Comparison of ENCODE assay signal across 9 cellular contexts in genomic region chr1:91997607-91998195, GRCh38. TPM values are rescaled to one million over a fixed set of nuclear protein-coding genes. Genes with fewer than 3 reads are reported as not detected.
A peak's percentile ranks its signal among the peaks of the same experiment; 100 is the strongest.
DNase-seq lines count a peak whose midpoint lies in the region; ATAC-seq, FAIRE-seq and TF ChIP-seq lines count a peak whose summit lies in the region.
"Had no signal": no experiment of that assay in that cellular context is flagged by ENCODE, and none has a peak within 500 bp of the region (broad histone marks: within the 10 kb centered on the region; RNA-seq: fewer than 3 reads in every experiment).

No MANE protein-coding gene starts in this region.

- FAIRE-seq in RCC 7860 (lab: Jason Lieb, UNC) = peak; percentile 75

- intact Hi-C loops in IMR-90 (cut with micrococcal nuclease) = loop anchor here (1.0 to 10.0 kb wide), 2 partner anchors 294 to 597 kb away; no protein-coding TSS in a partner anchor

- H2AFZ ChIP-seq in IMR-90 (replicated peaks; ENCODE audit: low read length, poor library complexity) = no peak overlapping the region

- no peaks in the 10 kb centered on the region for H3K9me1 ChIP-seq in IMR-90 (ENCODE audit: insufficient read depth, low read length)

- H3K79me1 ChIP-seq in IMR-90 (ENCODE audit: low read depth in 1 of 2, low read length in 2 of 2) = no peaks in the 10 kb centered on the region

- H3K4me1 ChIP-seq in DOHH2 (ENCODE audit: control insufficient read depth, low read length) (no peaks in the 10 kb centered on the region), IMR-90 (ENCODE audit: control insufficient read depth, insufficient read depth, low read length) (no peaks in the 10 kb centered on the region)

- H4K20me1 ChIP-seq in DOHH2 (ENCODE audit: control insufficient read depth, insufficient read depth, low read depth, low read length) = no peaks in the 10 kb centered on the region
- no peaks in the 10 kb centered on the region for H4K20me1 ChIP-seq in IMR-90 (ENCODE audit: insufficient read depth, low read length)

- no CpG with 5 or more reads among the region's 1 CpG for WGBS in IMR-90 (ENCODE audit: extremely low coverage in 2 of 2, insufficient read length in 1 of 2), 2 experiments

- H3F3A ChIP-seq in DOHH2 (ENCODE audit: control insufficient read depth, insufficient read depth) = no peaks in the 10 kb centered on the region

- H3K4me2 ChIP-seq in DOHH2 (ENCODE audit: low read length) (no peak overlapping the region), IMR-90 (ENCODE audit: low read depth, low read length) (no peak overlapping the region)

- H3K56ac ChIP-seq in IMR-90 (ENCODE audit: extremely low read depth, insufficient read depth, low read length) = no peak overlapping the region

- H3K27ac ChIP-seq in DOHH2 (ENCODE audit: low read depth, low read length) (no peak overlapping the region), IMR-90 (ENCODE audit: insufficient read depth, low read length) (no peak overlapping the region)

- H3K23ac ChIP-seq in IMR-90 (ENCODE audit: low read depth, low read length) = no peak overlapping the region

- H3K9ac ChIP-seq in IMR-90 (ENCODE audit: low read depth, low read length) = no peak overlapping the region

- DNase-seq in IMR-90 (peak; percentile 68), RCC 7860 (ENCODE audit: low spot score) (no peak), astrocyte of the spinal cord (ENCODE audit: low read depth, low spot score) (peak; percentile 65), left kidney (ENCODE audit: low read depth, low spot score) (peak; percentile 70), stromal cell of bone marrow (ENCODE audit: low read depth) (peak; percentile 13), cortex of kidney (lab: John Stamatoyannopoulos, UW) (no peak)

- no peak overlapping the region for H4K91ac ChIP-seq in IMR-90 (ENCODE audit: insufficient read depth, low read depth, low read length)

- H2BK120ac ChIP-seq in IMR-90 (ENCODE audit: low read depth, low read length) = no peak overlapping the region

- no peak overlapping the region for H3K14ac ChIP-seq in IMR-90 (replicated peaks; ENCODE audit: low read depth, low read length)

- no peaks in the 10 kb centered on the region for H3K9me3 ChIP-seq in DOHH2 (ENCODE audit: control insufficient read depth, insufficient read depth, low read length)
- no peaks in the 10 kb centered on the region for H3K9me3 ChIP-seq in IMR-90 (ENCODE audit: control insufficient read depth, insufficient read depth, low read length)

- BruUV-seq in IMR-90 (replicated peaks; lab: Mats Ljungman, UMichigan) = no TSS peak

- dilution Hi-C loops in IMR-90 (cut with HindIII; ENCODE audit: low sequenced_read_pairs, unreplicated experiment) = no loop called here

- no peaks in the 10 kb centered on the region for H3K27me3 ChIP-seq in DOHH2 (ENCODE audit: control insufficient read depth, low read length)
- H3K27me3 ChIP-seq in IMR-90 (ENCODE audit: control insufficient read depth, insufficient read depth, low read length) = no peaks in the 10 kb centered on the region

- H3K4me3 ChIP-seq in DOHH2 (ENCODE audit: low read length) = no peak overlapping the region
- no peak overlapping the region for H3K4me3 ChIP-seq in IMR-90 (ENCODE audit: insufficient read depth, low read depth, low read length)
- no peak overlapping the region for H3K4me3 ChIP-seq in astrocyte of the spinal cord (ENCODE audit: low read depth, low read length)

- H4K5ac ChIP-seq in IMR-90 (ENCODE audit: low read depth, low read length) = no peak overlapping the region

- CTCF ChIA-PET in IMR-90 (lab: Yijun Ruan, JAX) = interaction anchor here (0.7 to 4.4 kb wide), 6 partner anchors 12 to 484 kb away, joined by 3 to 29 read pairs (median 3); no protein-coding TSS in a partner anchor

- TF ChIP-seq POLR2A in IMR-90 (IDR thresholded peaks at IDR 0.05; ENCODE audit: low read depth, low read length) = no peak

- no peak overlapping the region for H2AK9ac ChIP-seq in IMR-90 (replicated peaks; ENCODE audit: low read depth, low read length, poor library complexity)

- H2BK15ac ChIP-seq in IMR-90 (ENCODE audit: low read depth, low read length) = no peak overlapping the region

- ATAC-seq in IMR-90 (ENCODE audit: low read depth) (no peak), GM21367 (IDR thresholded peaks at IDR 0.05; ENCODE audit: unreplicated experiment) (no peak)

- in situ Hi-C loops in IMR-90 (cut with MboI; ENCODE audit: low sequenced_read_pairs) (loop anchor here (5.0 kb wide), 1 partner anchor 295 kb away; no protein-coding TSS in a partner anchor), astrocyte of the spinal cord (cut with HindIII; ENCODE audit: low sequenced_read_pairs) (no loop called here)

- H3K18ac ChIP-seq in IMR-90 (ENCODE audit: low read depth, low read length) = no peak overlapping the region

- H2BK20ac ChIP-seq in IMR-90 (ENCODE audit: low read depth, low read length) = no peak overlapping the region

- H3K4ac ChIP-seq in IMR-90 (ENCODE audit: low read depth, low read length) = no peak overlapping the region

- H3K9me2 ChIP-seq in DOHH2 (replicated peaks; ENCODE audit: control insufficient read depth, low read length) = no peaks in the 10 kb centered on the region

- no peak overlapping the region for H4K8ac ChIP-seq in IMR-90 (ENCODE audit: low read depth in 2 of 2, low read length in 2 of 2)

- peak; percentile 87 for TF ChIP-seq RAD21 in IMR-90 (IDR thresholded peaks at IDR 0.05; ENCODE audit: low read length)

- H3K36me3 ChIP-seq in DOHH2 (ENCODE audit: control insufficient read depth, low read length) = no peaks in the 10 kb centered on the region
- H3K36me3 ChIP-seq in IMR-90 (ENCODE audit: control insufficient read depth, insufficient read depth, low read length) = no peaks in the 10 kb centered on the region

- H2AK5ac ChIP-seq in IMR-90 (ENCODE audit: low read depth, low read length) = no peak overlapping the region

- no peaks in the 10 kb centered on the region for H3K79me2 ChIP-seq in DOHH2 (ENCODE audit: control insufficient read depth, low read length)

- POLR2A ChIA-PET in IMR-90 (lab: Charles Lee; ENCODE audit: unreplicated experiment) = no interaction called here

- TF ChIP-seq CTCF in DOHH2 (IDR thresholded peaks at IDR 0.05; ENCODE audit: low read depth, low read length, poor library complexity, severe bottlenecking) (peak; percentile 64), IMR-90 (conservative IDR thresholded peaks at IDR 0.05; ENCODE audit: low read depth, low read length) (peak; percentile 78), astrocyte of the spinal cord (IDR thresholded peaks at IDR 0.05; ENCODE audit: low read depth, low read length) (peak; percentile 64)

- H2BK5ac ChIP-seq in IMR-90 (ENCODE audit: low read depth, low read length, poor library complexity, severe bottlenecking) = no peak overlapping the region

TF ChIP-seq in IMR-90, 13 proteins besides CTCF, POLR2A, EP300 and RAD21:
- TF ChIP-seq SMC3 (IDR thresholded peaks at IDR 0.05; ENCODE audit: low read depth, low read length) (peak; percentile 87), MAFK (IDR thresholded peaks at IDR 0.05; ENCODE audit: low read depth, low read length) (no peak)
TF ChIP-seq in IMR-90: peak in this region for 1.

RNA-seq across cellular contexts. Expression of gene EPHX4, which starts 32.1 kb away (rescaled TPM):
- 1.8 and 3.6 TPM in 2 replicates for total RNA-seq in IMR-90 (2012; rRNA removed)
- 1.7 and 2.8 TPM in 2 replicates for polyA plus RNA-seq in IMR-90 (2012; rRNA removed)
- polyA plus RNA-seq in IMR-90 (2012; cell fraction: cytosol; rRNA removed) = 1.0 and 1.3 TPM in 2 replicates
- 0.39 and 1.0 TPM in 2 replicates for polyA plus RNA-seq in IMR-90 (2012; cell fraction: nucleus; rRNA removed; ENCODE audit: low replicate concordance)

RNA-seq across cellular contexts. Expression of gene BRDT, which starts 48.5 kb away (rescaled TPM):
- not detected in 2 replicates for total RNA-seq in IMR-90 (2012; rRNA removed)
- polyA plus RNA-seq in IMR-90 (2012; rRNA removed) = not detected in 2 replicates
- polyA plus RNA-seq in IMR-90 (2012; cell fraction: cytosol; rRNA removed) = not detected in 2 replicates
- polyA plus RNA-seq in IMR-90 (2012; cell fraction: nucleus; rRNA removed; ENCODE audit: low replicate concordance) = not detected in 2 replicates
- total RNA-seq: temporal lobe had no signal

Comparison
In these comparisons a context has a peak if more than half of its experiments do, and no peak if none do; other contexts are left out.
1. DNase-seq: peak in IMR-90 (single experiment), astrocyte of the spinal cord (single experiment), left kidney (single experiment) and stromal cell of bone marrow (single experiment); none in RCC 7860 (single experiment) and cortex of kidney (single experiment).
2. Peak in every context shown above with its lines, with median percentiles within 50 percentile points of each other: CTCF ChIP-seq.